Comparison of ENCODE assay signal across 22 cellular contexts in genomic region chr18:11719050-11719449, GRCh38. TPM values are rescaled to one million over a fixed set of nuclear protein-coding genes. Genes with fewer than 3 reads are reported as not detected.
DNase-seq lines count a peak whose midpoint lies in the region; ATAC-seq, FAIRE-seq and TF ChIP-seq lines count a peak whose summit lies in the region.
"Had no signal": no experiment of that assay in that cellular context is flagged by ENCODE, and none has a peak within 500 bp of the region (broad histone marks: within the 10 kb centered on the region; RNA-seq: fewer than 3 reads in every experiment).

No MANE protein-coding gene starts in this region.

- no peak for TF ChIP-seq EP300 in HepG2 (IDR thresholded peaks at IDR 0.05; ENCODE audit: low read depth in 2 of 2, low read length in 2 of 2)
- TF ChIP-seq EP300 in HepG2 (CRISPR knock-in tag; IDR thresholded peaks at IDR 0.05; ENCODE audit: borderline replicate concordance) = no peak

- no peaks in the 10 kb centered on the region for H3K79me2 ChIP-seq in HepG2 (ENCODE audit: insufficient read depth, low read length)

- CTCF ChIA-PET in HepG2 (lab: Yijun Ruan, JAX; ENCODE audit: low intra/inter-chr PET ratio, low total read pairs) = no interaction called here

- H2AFZ ChIP-seq in HepG2 (ENCODE audit: low read length) = no peak overlapping the region

- no peaks in the 10 kb centered on the region for H3K9me3 ChIP-seq in HepG2 (ENCODE audit: low read length)
- no peaks in the 10 kb centered on the region for H3K9me3 ChIP-seq in right lobe of liver
- H3K9me3 ChIP-seq: A549, Caco-2 had no signal

- H3K4me2 ChIP-seq in HepG2 (ENCODE audit: low read depth, low read length) = no peak overlapping the region
- H3K4me2 ChIP-seq: A549; BLaER1 treated with 17β-estradiol and CSF1 and Interleukin-3, amounts not matched to agents 10 nM and 100 nM had no signal

- H3K36me3 ChIP-seq in HepG2 (replicated peaks in 1 of 2; ENCODE audit: control insufficient read depth in 1 of 2, insufficient read depth in 2 of 2, low read length in 2 of 2) (no peaks in the 10 kb centered on the region), right lobe of liver (no peaks in the 10 kb centered on the region)
- H3K36me3 ChIP-seq: BLaER1 treated with 17β-estradiol and CSF1 and Interleukin-3, amounts not matched to agents 10 nM and 100 nM had no signal

- POLR2A ChIA-PET in HepG2 (lab: Yijun Ruan, JAX) = no interaction called here

- H3K4me1 ChIP-seq in HepG2 (ENCODE audit: insufficient read depth, low read length) (no peaks in the 10 kb centered on the region), right lobe of liver (no peaks in the 10 kb centered on the region)
- H3K4me1 ChIP-seq: A549; BLaER1 treated with 17β-estradiol and CSF1 and Interleukin-3, amounts not matched to agents 10 nM and 100 nM; Caco-2 had no signal

- 8% methylated on average over 2 of the region's 2 CpGs for WGBS in HepG2 (ENCODE audit: low lambda C conversion rate)
- WGBS in right lobe of liver (ENCODE audit: insufficient coverage, low coverage, low lambda C conversion rate, missing lambda C conversion rate) = 43% methylated on average over 2 of the region's 2 CpGs

- H3K9ac ChIP-seq in HepG2 (ENCODE audit: insufficient read depth, low read depth, low read length) = no peak overlapping the region
- H3K9ac ChIP-seq: BLaER1 treated with 17β-estradiol and CSF1 and Interleukin-3, amounts not matched to agents 10 nM and 100 nM had no signal

- no peak overlapping the region for H3K4me3 ChIP-seq in HepG2 (replicated peaks in 1 of 3; ENCODE audit: insufficient read depth in 1 of 3, low read depth in 2 of 3, low read length in 3 of 3)
- no peak overlapping the region for H3K4me3 ChIP-seq in right lobe of liver
- H3K4me3 ChIP-seq: A549; BLaER1 treated with 17β-estradiol and CSF1 and Interleukin-3, amounts not matched to agents 10 nM and 100 nM; GM12878 had no signal

- in situ Hi-C loops in HepG2 (cut with HindIII; ENCODE audit: extremely low pct_ligation_motif_present, low pct_unique_long_range_greater_than_20kb) = no loop called here

- TF ChIP-seq POLR2A in HepG2 (IDR thresholded peaks at IDR 0.05; ENCODE audit: insufficient read depth in 1 of 2, low read depth in 2 of 2, low read length in 2 of 2) = no peak
- TF ChIP-seq POLR2A in right lobe of liver (IDR thresholded peaks at IDR 0.05) = no peak

- no peak for FAIRE-seq in HepG2 (lab: Jason Lieb, UNC)
- FAIRE-seq: A549, D721Med, GM12878, GM12892, GM18507 had no signal

- peaks cover 27% of the 10 kb centered on the region for H3K4me1 Mint-ChIP-seq in glutamatergic neuron (ENCODE audit: low read depth, unreplicated experiment)

- no TSS peak for BruUV-seq in HepG2 (replicated peaks; lab: Mats Ljungman, UMichigan)

- H3K4me3 Mint-ChIP-seq in glutamatergic neuron (ENCODE audit: unreplicated experiment) = peak overlapping the region; percentile 50
- H3K4me3 Mint-ChIP-seq: B cell; CD4-positive, alpha-beta T cell; CD8-positive, alpha-beta T cell had no signal

- DNase-seq in HepG2 (ENCODE audit: low spot score) (no peak), right lobe of liver (no peak), glutamatergic neuron (no peak), hypothalamus (lab: John Stamatoyannopoulos, UW) (no peak), NCI-H1436 treated with DMSO at 0.1 percent for 48 hours (lab: John Stamatoyannopoulos, UW) (no peak)
- DNase-seq: AML-193; Caco-2; Calu3; CD4-positive, alpha-beta T cell; CD8-positive, alpha-beta T cell; DMS79 treated with DMSO at 0.1 percent for 48 hours; EL; GDM1 had no signal

- H3K27me3 ChIP-seq in HepG2 (ENCODE audit: control insufficient read depth in 1 of 2, insufficient read depth in 2 of 2, low read length in 2 of 2) (peaks cover 0 to under 1% of the 10 kb centered on the region in 2 experiments; a peak in 1 of 5 replicates), right lobe of liver (no peaks in the 10 kb centered on the region)
- H3K27me3 ChIP-seq: BLaER1 treated with 17β-estradiol and CSF1 and Interleukin-3, amounts not matched to agents 10 nM and 100 nM had no signal

- no peak for TF ChIP-seq RAD21 in HepG2 (CRISPR knock-in tag; IDR thresholded peaks at IDR 0.05)

- H4K20me1 ChIP-seq in HepG2 (ENCODE audit: insufficient read depth, low read length) = no peaks in the 10 kb centered on the region
- H4K20me1 ChIP-seq: BLaER1 treated with 17β-estradiol and CSF1 and Interleukin-3, amounts not matched to agents 10 nM and 100 nM had no signal

- intact Hi-C loops in HepG2 (cut with micrococcal nuclease; ENCODE audit: unreplicated experiment) = no loop called here
- intact Hi-C loops in right lobe of liver (cut with DNase I) = no loop called here

- no peak overlapping the region for H3K27ac ChIP-seq in HepG2 (ENCODE audit: extremely low read length, insufficient read depth, low read length)
- H3K27ac ChIP-seq in right lobe of liver = no peak overlapping the region
- H3K27ac ChIP-seq: 22Rv1; A549; BLaER1 treated with 17β-estradiol and CSF1 and Interleukin-3, amounts not matched to agents 10 nM and 100 nM; C4-2B had no signal

- H3K9me3 Mint-ChIP-seq in glutamatergic neuron (ENCODE audit: unreplicated experiment) = peaks cover 11% of the 10 kb centered on the region
- H3K9me3 Mint-ChIP-seq: CD4-positive, alpha-beta T cell; CD8-positive, alpha-beta T cell had no signal

- H3K36me3 Mint-ChIP-seq in glutamatergic neuron (ENCODE audit: unreplicated experiment) = peaks cover 4% of the 10 kb centered on the region
- H3K36me3 Mint-ChIP-seq: CD8-positive, alpha-beta T cell had no signal

- peaks cover 4% of the 10 kb centered on the region for H3K27me3 Mint-ChIP-seq in glutamatergic neuron (ENCODE audit: unreplicated experiment)

- peak overlapping the region; percentile 89 for H3K27ac Mint-ChIP-seq in glutamatergic neuron (ENCODE audit: unreplicated experiment)
- H3K27ac Mint-ChIP-seq: B cell; CD4-positive, alpha-beta T cell; CD8-positive, alpha-beta T cell had no signal

- ATAC-seq in HepG2 = no peak
- ATAC-seq in right lobe of liver = no peak
- ATAC-seq: A549; CD8-positive, alpha-beta T cell; GM12878 had no signal

- TF ChIP-seq CTCF in HepG2 (CRISPR knock-in tag; IDR thresholded peaks at IDR 0.05) = no peak
- TF ChIP-seq CTCF in right lobe of liver (IDR thresholded peaks at IDR 0.05) = no peak
- no peak for TF ChIP-seq CTCF in glutamatergic neuron (IDR thresholded peaks at IDR 0.05; ENCODE audit: partially characterized antibody, unreplicated experiment)

TF ChIP-seq in HepG2, 621 proteins besides CTCF, POLR2A, EP300 and RAD21 (continues in another document):
- TF ChIP-seq ZBTB46 (CRISPR knock-in tag; IDR thresholded peaks at IDR 0.05; ENCODE audit: borderline replicate concordance) = no peak
- TF ChIP-seq RAD51 (IDR thresholded peaks at IDR 0.05; ENCODE audit: borderline replicate concordance) = peak; percentile 53; the same call in 1 of the 2 replicates
- TF ChIP-seq MTA3 (CRISPR knock-in tag; IDR thresholded peaks at IDR 0.05) = no peak
- no peak for TF ChIP-seq IKZF1 (IDR thresholded peaks at IDR 0.05)
- no peak for TF ChIP-seq ZBTB44 (CRISPR knock-in tag; IDR thresholded peaks at IDR 0.05)

RNA-seq across cellular contexts. Expression of gene GNAL, which starts 30.0 kb away (rescaled TPM):
- total RNA-seq in HepG2 (2016; rRNA removed; fragmentation: Illumina TruSeq; extraction: Trizol) = 1.3 and 1.4 TPM in 2 replicates
- total RNA-seq in HepG2 (2016; cell fraction: cytosol; rRNA removed; fragmentation: Illumina TruSeq; extraction: Trizol; ENCODE audit: low read depth) = 0.97 and 1.0 TPM in 2 replicates
- 1.6 and 1.8 TPM in 2 replicates for total RNA-seq in HepG2 (2016; cell fraction: insoluble cytoplasmic fraction; rRNA removed; fragmentation: Illumina TruSeq; extraction: Trizol)
- total RNA-seq in HepG2 (2016; cell fraction: membrane; rRNA removed; fragmentation: Illumina TruSeq; extraction: Trizol) = 2.8 and 3.0 TPM in 2 replicates
- total RNA-seq in HepG2 (2016; cell fraction: nucleus; rRNA removed; fragmentation: Illumina TruSeq; extraction: Trizol) = 1.2 and 1.8 TPM in 2 replicates
- 0.63 and 0.87 TPM in 2 replicates for polyA plus RNA-seq in HepG2 (2011; rRNA removed)
- polyA plus RNA-seq in HepG2 (2011; cell fraction: cytosol; rRNA removed) = 0.74 and 0.78 TPM in 2 replicates
- polyA plus RNA-seq in HepG2 (2011; cell fraction: nucleus; rRNA removed) = 0.45 and 0.61 TPM in 2 replicates
- polyA plus RNA-seq in HepG2 (2012) = 1.1 and 1.7 TPM in 2 replicates
- polyA plus RNA-seq in HepG2 (2016; cell fraction: cytosol; fragmentation: Illumina TruSeq; extraction: Trizol; ENCODE audit: low read depth) = 1.6 and 1.7 TPM in 2 replicates
- polyA plus RNA-seq in HepG2 (2016; cell fraction: insoluble cytoplasmic fraction; fragmentation: Illumina TruSeq; extraction: Trizol; ENCODE audit: low read depth) = 1.2 and 1.4 TPM in 2 replicates
- 1.9 and 2.7 TPM in 2 replicates for polyA plus RNA-seq in HepG2 (2016; cell fraction: membrane; fragmentation: Illumina TruSeq; extraction: Trizol; ENCODE audit: low read depth)
- 0.96 and 1.1 TPM in 2 replicates for polyA plus RNA-seq in HepG2 (2016; cell fraction: nucleus; fragmentation: Illumina TruSeq; extraction: Trizol; ENCODE audit: insufficient read depth, low read depth)
- polyA minus RNA-seq in HepG2 (2011; rRNA and poly(A)+ RNA removed; ENCODE audit: low replicate concordance) = 0.96 and 9.4 TPM in 2 replicates
- polyA minus RNA-seq in HepG2 (2011; cell fraction: cytosol; rRNA and poly(A)+ RNA removed) = 1.1 and 2.1 TPM in 2 replicates
- 1.7 TPM in 2 replicates for polyA minus RNA-seq in HepG2 (2011; cell fraction: nucleus; rRNA and poly(A)+ RNA removed)
- 1 to 10 TPM in 4 of 6 experiments, under 1 TPM in 2; 0.19 to 1.9 (median 1.2) TPM for total RNA-seq in right lobe of liver
- 52.5 TPM for total RNA-seq in glutamatergic neuron (ENCODE audit: unreplicated experiment)
- total RNA-seq: GM12878 had no signal

Comparison
In these comparisons a context has a peak if more than half of its experiments do, and no peak if none do; other contexts are left out.
1. RNA of gene GNAL, which starts 30.0 kb away (total RNA-seq): 52.5 TPM in glutamatergic neuron (single experiment); 0.97 to 3.0 TPM in HepG2 and 0.19 to 1.9 TPM in right lobe of liver; every median in the first group is over 10 times any median in the second.